Comparison of ENCODE assay signal across 1 cellular context in genomic region chr6:136031982-136032381, GRCh38.
TF ChIP-seq lines count a peak whose summit lies in the region.

No MANE protein-coding gene starts in this region.

TF ChIP-seq in GM23338, 12 proteins besides CTCF, POLR2A, EP300 and RAD21 (continued from another document):
- no peak for TF ChIP-seq ZNF462 (CRISPR knock-in tag; IDR thresholded peaks at IDR 0.05)
- TF ChIP-seq EZH2phosphoT487 (IDR thresholded peaks at IDR 0.05; ENCODE audit: unreplicated experiment) = no peak
- TF ChIP-seq ETS1 (IDR thresholded peaks at IDR 0.05) = no peak
- TF ChIP-seq POLR2AphosphoS5 (IDR thresholded peaks at IDR 0.05; ENCODE audit: low read depth) = no peak
- TF ChIP-seq CREB1 (CRISPR knock-in tag; IDR thresholded peaks at IDR 0.05; ENCODE audit: low read depth) = no peak
- no peak for TF ChIP-seq NANOG (IDR thresholded peaks at IDR 0.05; ENCODE audit: borderline replicate concordance)
- no peak for TF ChIP-seq STAT1 (IDR thresholded peaks at IDR 0.05; ENCODE audit: unreplicated experiment)
- TF ChIP-seq JUNB (IDR thresholded peaks at IDR 0.05; ENCODE audit: unreplicated experiment) = no peak
